10 cellular contexts compared by ENCODE assay signal in the genomic region with DNA sequence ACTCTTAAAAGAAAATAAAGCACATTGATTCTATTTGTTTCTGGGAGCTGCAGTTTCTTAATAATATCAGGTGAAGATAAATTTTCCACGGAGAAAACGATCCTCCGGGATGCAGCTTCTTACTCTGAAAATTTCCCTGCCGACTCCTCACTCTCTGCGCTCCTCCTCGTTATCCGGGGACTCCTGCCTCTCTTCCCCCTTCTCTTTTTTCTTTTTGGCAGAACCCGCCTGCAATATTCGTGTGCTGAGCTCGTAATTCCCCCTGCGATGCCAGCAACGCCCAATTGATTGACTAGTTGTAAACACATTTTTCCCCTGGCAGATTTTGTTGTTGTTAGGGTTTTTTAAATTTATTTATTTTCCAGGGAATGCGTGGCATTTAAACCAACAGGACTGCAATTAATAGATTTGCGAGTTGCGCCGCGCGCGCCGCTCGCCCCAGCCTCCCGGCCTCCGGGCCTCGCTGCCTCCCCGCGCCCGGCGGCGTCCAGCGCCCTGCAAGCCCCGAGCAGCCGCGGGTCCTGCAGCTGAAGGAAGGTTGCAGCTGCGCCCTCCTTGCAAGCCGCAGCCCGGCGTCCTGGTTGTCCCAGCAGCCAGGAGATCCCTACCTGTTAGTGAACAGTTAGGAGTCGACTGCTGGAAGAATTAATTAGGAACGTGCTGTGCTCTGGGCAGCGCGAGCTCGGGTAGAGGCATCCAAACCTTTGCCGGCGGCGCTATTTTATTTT. TPM values are rescaled to one million over a fixed set of nuclear protein-coding genes. Genes with fewer than 3 reads are reported as not detected.
A peak's percentile ranks its signal among the peaks of the same experiment; 100 is the strongest.
DNase-seq lines count a peak whose midpoint lies in the region; ATAC-seq and TF ChIP-seq lines count a peak whose summit lies in the region.
"Had no signal": no experiment of that assay in that cellular context is flagged by ENCODE, and none has a peak within 500 bp of the region (broad histone marks: within the 10 kb centered on the region; RNA-seq: fewer than 3 reads in every experiment).

No MANE protein-coding gene starts in this region.

- H3K9ac ChIP-seq in HUES64 (ENCODE audit: low read depth, low read length): no peak overlapping the region

- ATAC-seq in CD4-positive, CD25-positive, alpha-beta regulatory T cell (ENCODE audit: low read depth in 2 of 2): no peak
- ATAC-seq in naive thymus-derived CD8-positive, alpha-beta T cell: no peak
- no peak for ATAC-seq in HG03196 (IDR thresholded peaks at IDR 0.05; ENCODE audit: unreplicated experiment)
- ATAC-seq: left colon had no signal

- WGBS in HUES64: 6% methylated on average over 45 of the region's 45 CpGs
- WGBS in ectodermal cell, 2 experiments: 5% methylated on average over 45 of the region's 45 CpGs

- POLR2A ChIA-PET in naive thymus-derived CD8-positive, alpha-beta T cell (lab: Charles Lee): interaction anchor here (0.9 kb wide), 1 partner anchor 76 kb away, joined by 3 read pairs; no protein-coding TSS in a partner anchor

- no peak for DNase-seq in CD4-positive, CD25-positive, alpha-beta regulatory T cell
- DNase-seq in naive thymus-derived CD8-positive, alpha-beta T cell: no peak
- DNase-seq in hepatic stellate cell (ENCODE audit: low spot score) (no peak), foreskin melanocyte (no peak), Peyer's patch (no peak)
- DNase-seq: left colon, MG63 had no signal

- peaks cover 0 to 18% (median 7%) of the 10 kb centered on the region in 4 donors for H3K4me1 Mint-ChIP-seq in CD4-positive, CD25-positive, alpha-beta regulatory T cell
- peaks cover 9 to 29% (median 10%) of the 10 kb centered on the region in 4 donors for H3K4me1 Mint-ChIP-seq in naive thymus-derived CD8-positive, alpha-beta T cell

- H3K36me3 Mint-ChIP-seq in CD4-positive, CD25-positive, alpha-beta regulatory T cell: no peaks in the 10 kb centered on the region
- peaks cover 0 to 2% (median 0%) of the 10 kb centered on the region in 3 donors for H3K36me3 Mint-ChIP-seq in naive thymus-derived CD8-positive, alpha-beta T cell

- H3K4me3 Mint-ChIP-seq in CD4-positive, CD25-positive, alpha-beta regulatory T cell: peak overlapping the region; percentile 58 to 81 (median 70)
- H3K4me3 Mint-ChIP-seq in naive thymus-derived CD8-positive, alpha-beta T cell: peak overlapping the region in 9 of 10 donors; percentile 41 to 78 (median 73)

- no peak for TF ChIP-seq POLR2A in Peyer's patch (IDR thresholded peaks at IDR 0.05)

- H3K27ac Mint-ChIP-seq in CD4-positive, CD25-positive, alpha-beta regulatory T cell: no peak overlapping the region
- H3K27ac Mint-ChIP-seq in naive thymus-derived CD8-positive, alpha-beta T cell: peak overlapping the region in 1 of 10 donors; percentile 88

- peaks cover 5% of the 10 kb centered on the region for H3K27me3 ChIP-seq in CD4-positive, CD25-positive, alpha-beta regulatory T cell (ENCODE audit: control insufficient read depth, insufficient read depth, low read length)
- H3K27me3 ChIP-seq in HUES64 (ENCODE audit: insufficient read depth, low read length) (peaks cover 74% of the 10 kb centered on the region), ectodermal cell (ENCODE audit: control insufficient read depth, insufficient read depth, low read length, poor library complexity, severe bottlenecking) (peaks cover 73% of the 10 kb centered on the region), Peyer's patch (peaks cover 0 to 30% of the 10 kb centered on the region in 2 donors)

- H3K9me3 Mint-ChIP-seq in CD4-positive, CD25-positive, alpha-beta regulatory T cell: peaks cover 0 to 4% (median 0%) of the 10 kb centered on the region in 7 donors
- H3K9me3 Mint-ChIP-seq in naive thymus-derived CD8-positive, alpha-beta T cell: no peaks in the 10 kb centered on the region

- TF ChIP-seq CTCF in Peyer's patch (IDR thresholded peaks at IDR 0.05): no peak

- H3K36me3 ChIP-seq in CD4-positive, CD25-positive, alpha-beta regulatory T cell (ENCODE audit: control insufficient read depth, insufficient read depth, low read length): no peaks in the 10 kb centered on the region
- H3K36me3 ChIP-seq in HUES64 (ENCODE audit: insufficient read depth, low read length) (no peaks in the 10 kb centered on the region), ectodermal cell (ENCODE audit: control insufficient read depth, insufficient read depth, low read length) (no peaks in the 10 kb centered on the region), Peyer's patch (no peaks in the 10 kb centered on the region)
- H3K36me3 ChIP-seq: MG63 had no signal

- H3K27me3 Mint-ChIP-seq in CD4-positive, CD25-positive, alpha-beta regulatory T cell: peaks cover 48% of the 10 kb centered on the region
- H3K27me3 Mint-ChIP-seq in naive thymus-derived CD8-positive, alpha-beta T cell: peaks cover 11 to 52% (median 36%) of the 10 kb centered on the region in 5 donors

- no peak overlapping the region for H3K27ac ChIP-seq in CD4-positive, CD25-positive, alpha-beta regulatory T cell (ENCODE audit: insufficient read depth, low read length, poor library complexity, severe bottlenecking)
- H3K27ac ChIP-seq in HUES64 (ENCODE audit: low read depth, low read length) (no peak overlapping the region), ectodermal cell (ENCODE audit: insufficient read depth, low read depth, low read length, poor library complexity, severe bottlenecking) (no peak overlapping the region), Peyer's patch (no peak overlapping the region)

- H3K4me1 ChIP-seq in CD4-positive, CD25-positive, alpha-beta regulatory T cell (ENCODE audit: control insufficient read depth, insufficient read depth, low read length, poor library complexity, severe bottlenecking): peaks cover 25% of the 10 kb centered on the region
- peaks cover 14% of the 10 kb centered on the region for H3K4me1 ChIP-seq in HUES64 (ENCODE audit: insufficient read depth, low read length)
- H3K4me1 ChIP-seq in ectodermal cell (ENCODE audit: control insufficient read depth, insufficient read depth, low read length): peaks cover 15% of the 10 kb centered on the region
- H3K4me1 ChIP-seq in Peyer's patch: peaks cover 0 to 33% (median 15%) of the 10 kb centered on the region in 4 donors

- no peak overlapping the region for H3K4me3 ChIP-seq in CD4-positive, CD25-positive, alpha-beta regulatory T cell (ENCODE audit: low read depth, low read length)
- peak overlapping the region; percentile 58 for H3K4me3 ChIP-seq in HUES64 (ENCODE audit: low read length)
- H3K4me3 ChIP-seq in ectodermal cell (ENCODE audit: insufficient read depth, low read depth, low read length): peak overlapping the region; percentile 6
- no peak overlapping the region for H3K4me3 ChIP-seq in Peyer's patch
- H3K4me3 ChIP-seq: MG63 had no signal

- H3K9me3 ChIP-seq in CD4-positive, CD25-positive, alpha-beta regulatory T cell (ENCODE audit: control insufficient read depth in 2 of 2, low read length in 2 of 2): no peaks in the 10 kb centered on the region
- H3K9me3 ChIP-seq in HUES64 (ENCODE audit: insufficient read depth, low read depth, low read length): no peaks in the 10 kb centered on the region
- H3K9me3 ChIP-seq in ectodermal cell (ENCODE audit: control insufficient read depth, low read length): no peaks in the 10 kb centered on the region
- no peaks in the 10 kb centered on the region for H3K9me3 ChIP-seq in Peyer's patch
- H3K9me3 ChIP-seq: MG63 had no signal

RNA-seq across cellular contexts. Expression of a gene that starts 2.2 kb away (rescaled TPM):
- 14.7 TPM for total RNA-seq in CD4-positive, CD25-positive, alpha-beta regulatory T cell
- 1 to 10 TPM in 2 of 4 donors, under 1 TPM in 2; 0.50 to 1.2 (median 1.1) TPM for polyA plus RNA-seq in CD4-positive, CD25-positive, alpha-beta regulatory T cell
- 0.45 TPM for polyA plus RNA-seq in HUES64 (2013, experiment 1 of 2)
- 1.3 TPM for polyA plus RNA-seq in HUES64 (2013, experiment 2 of 2)
- 3.7 TPM for polyA plus RNA-seq in ectodermal cell (2013, experiment 1 of 4)
- 3.1 TPM for polyA plus RNA-seq in ectodermal cell (2013, experiment 2 of 4)
- 4.4 TPM for polyA plus RNA-seq in ectodermal cell (2013, experiment 3 of 4)
- 3.1 TPM for polyA plus RNA-seq in ectodermal cell (2013, experiment 4 of 4)
- total RNA-seq in naive thymus-derived CD8-positive, alpha-beta T cell: 10 to 100 TPM in 1 of 2 experiments, 1 to 10 TPM in 1; 8.5 to 10.8 TPM
- 1 to 10 TPM in 1 of 3 donors, under 1 TPM in 2; 0.75 to 1.0 (median 0.96) TPM for polyA plus RNA-seq in naive thymus-derived CD8-positive, alpha-beta T cell
- 1 to 10 TPM in 2 of 4 donors, under 1 TPM in 2; 0.18 to 9.1 (median 1.0) TPM for total RNA-seq in Peyer's patch

Comparison
In these comparisons a context has a peak if more than half of its experiments do, and no peak if none do; other contexts are left out.
1. H3K4me3 ChIP-seq: peak in HUES64 (single experiment) and ectodermal cell (single experiment); none in CD4-positive, CD25-positive, alpha-beta regulatory T cell (single experiment) and Peyer's patch (0 of 4).